1 cellular context compared by ENCODE assay signal in genomic region chr22:37740455-37741311, GRCh38.
TF ChIP-seq lines count a peak whose summit lies in the region.

No MANE protein-coding gene starts in this region.

TF ChIP-seq in H1, 55 proteins besides CTCF, POLR2A, EP300 and RAD21:
- TF ChIP-seq SIX5 (IDR thresholded peaks at IDR 0.05; ENCODE audit: low read depth, low read length) (no peak), NRF1 (IDR thresholded peaks at IDR 0.05; ENCODE audit: low read depth, low read length) (no peak), GTF2F1 (IDR thresholded peaks at IDR 0.05; ENCODE audit: borderline replicate concordance, low read depth, low read length) (no peak), SP4 (IDR thresholded peaks at IDR 0.05; ENCODE audit: low read length) (no peak), SAP30 (IDR thresholded peaks at IDR 0.05; ENCODE audit: insufficient read depth, insufficient replicate concordance, low read length) (no peak), CBX8 (IDR thresholded peaks at IDR 0.05; ENCODE audit: borderline replicate concordance, low read depth, low read length) (no peak), ASH2L (IDR thresholded peaks at IDR 0.05; ENCODE audit: low read length) (no peak), HDAC6 (IDR thresholded peaks at IDR 0.05; ENCODE audit: low read depth, low read length) (no peak), RBBP5 (IDR thresholded peaks at IDR 0.05; ENCODE audit: borderline replicate concordance, low read depth, low read length) (no peak), POU5F1 (IDR thresholded peaks at IDR 0.05; ENCODE audit: low read depth, low read length) (no peak), RFX5 (IDR thresholded peaks at IDR 0.05; ENCODE audit: borderline replicate concordance, low read depth, low read length) (no peak)
- TF ChIP-seq, protein P1, sequence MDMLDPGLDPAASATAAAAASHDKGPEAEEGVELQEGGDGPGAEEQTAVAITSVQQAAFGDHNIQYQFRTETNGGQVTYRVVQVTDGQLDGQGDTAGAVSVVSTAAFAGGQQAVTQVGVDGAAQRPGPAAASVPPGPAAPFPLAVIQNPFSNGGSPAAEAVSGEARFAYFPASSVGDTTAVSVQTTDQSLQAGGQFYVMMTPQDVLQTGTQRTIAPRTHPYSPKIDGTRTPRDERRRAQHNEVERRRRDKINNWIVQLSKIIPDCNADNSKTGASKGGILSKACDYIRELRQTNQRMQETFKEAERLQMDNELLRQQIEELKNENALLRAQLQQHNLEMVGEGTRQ (IDR thresholded peaks at IDR 0.05; ENCODE audit: low read length) = no peak
